ENCODE assay signal across 25 cellular contexts in genomic region chr9:36925033-36925432, GRCh38.
A peak's percentile ranks its signal among the peaks of the same experiment; 100 is the strongest.
DNase-seq lines count a peak whose midpoint lies in the region; ATAC-seq and TF ChIP-seq lines count a peak whose summit lies in the region.
"Had no signal": no experiment of that assay in that cellular context is flagged by ENCODE, and none has a peak within 500 bp of the region (broad histone marks: within the 10 kb centered on the region; RNA-seq: fewer than 3 reads in every experiment).

No MANE protein-coding gene starts in this region.

- no peak overlapping the region for H3K9ac ChIP-seq in PC-3 (ENCODE audit: low read length)
- no peak overlapping the region for H3K9ac ChIP-seq in endodermal cell (ENCODE audit: extremely low read depth, low read length, poor library complexity, severe bottlenecking)

- no peak overlapping the region for H3K4me2 ChIP-seq in PC-3 (ENCODE audit: low read length)

- no peak overlapping the region for H2AFZ ChIP-seq in PC-3 (ENCODE audit: low read length)

- in situ Hi-C loops in transverse colon (cut with MboI; ENCODE audit: low pct_ligation_motif_present in 1 of 4, low pct_unique_long_range_greater_than_20kb in 1 of 4, low sequenced_read_pairs in 3 of 4) = no loop called here

- 67 to 74% methylated on average over 3 of the region's 3 CpGs for WGBS in endodermal cell (ENCODE audit: insufficient coverage in 1 of 2, insufficient read length in 1 of 2), 2 experiments
- 51 to 61% methylated on average over 2 to 3 of the region's 3 CpGs for WGBS in transverse colon (ENCODE audit: low coverage in 1 of 2), 2 donors

- H3K4me1 Mint-ChIP-seq in endodermal cell = peaks cover 7% of the 10 kb centered on the region
- peaks cover 30 to 42% of the 10 kb centered on the region in 2 donors for H3K4me1 Mint-ChIP-seq in natural killer cell treated with Interleukin-12 subunit alpha and Interleukin-12 subunit beta and Interleukin-15 and Interleukin-18, amount 100 ng/mL, for 72 hours (ENCODE audit: low read depth in 2 of 2)

- no peaks in the 10 kb centered on the region for H3K27me3 ChIP-seq in PC-3 (ENCODE audit: low read length)
- H3K27me3 ChIP-seq in endodermal cell (ENCODE audit: control insufficient read depth, insufficient read depth, low read length, poor library complexity, severe bottlenecking) = no peaks in the 10 kb centered on the region
- H3K27me3 ChIP-seq in transverse colon = no peaks in the 10 kb centered on the region
- H3K27me3 ChIP-seq: ascending aorta, Peyer's patch, right lobe of liver, SJCRH30, upper lobe of right lung had no signal

- POLR2A ChIA-PET in PC-3 (lab: Charles Lee; ENCODE audit: unreplicated experiment) = no interaction called here

- H3K27me3 Mint-ChIP-seq in endodermal cell (ENCODE audit: insufficient read depth) = peaks cover 19% of the 10 kb centered on the region
- peaks cover 14 to 19% of the 10 kb centered on the region in 2 donors for H3K27me3 Mint-ChIP-seq in natural killer cell treated with Interleukin-12 subunit alpha and Interleukin-12 subunit beta and Interleukin-15 and Interleukin-18, amount 100 ng/mL, for 72 hours

- H3K36me3 ChIP-seq in PC-3 (ENCODE audit: low read depth, low read length) (no peaks in the 10 kb centered on the region), endodermal cell (ENCODE audit: control insufficient read depth, insufficient read depth, low read length) (no peaks in the 10 kb centered on the region), transverse colon (no peaks in the 10 kb centered on the region)
- H3K36me3 ChIP-seq: ascending aorta, lower lobe of right lung, Peyer's patch, right lobe of liver, SJCRH30, upper lobe of right lung had no signal

- TF ChIP-seq POLR2A in transverse colon (IDR thresholded peaks at IDR 0.05) = no peak

- no peak overlapping the region for H3K4me3 ChIP-seq in PC-3 (ENCODE audit: low read length)
- H3K4me3 ChIP-seq in endodermal cell (ENCODE audit: low read length) = no peak overlapping the region
- no peak overlapping the region for H3K4me3 ChIP-seq in transverse colon
- H3K4me3 ChIP-seq: ascending aorta, dorsolateral prefrontal cortex, lower lobe of right lung, Peyer's patch, right lobe of liver, SJCRH30, upper lobe of right lung had no signal

- intact Hi-C loops in PC-3 (cut with micrococcal nuclease) (no loop called here), transverse colon (cut with DNase I; ENCODE audit: low total_unique reads) (no loop called here)

- H3K9me3 Mint-ChIP-seq in endodermal cell = no peaks in the 10 kb centered on the region
- H3K9me3 Mint-ChIP-seq in natural killer cell treated with Interleukin-12 subunit alpha and Interleukin-12 subunit beta and Interleukin-15 and Interleukin-18, amount 100 ng/mL, for 72 hours = no peaks in the 10 kb centered on the region
- H3K9me3 Mint-ChIP-seq: activated T-cell treated with anti-CD3 and anti-CD28 coated beads, Interleukin-2, amount 50 U/mL, for 24 hours; central memory CD8-positive, alpha-beta T cell had no signal

- peak overlapping the region; percentile 36 for H3K27ac ChIP-seq in PC-3 (ENCODE audit: low read length)
- H3K27ac ChIP-seq in endodermal cell (ENCODE audit: low read depth, low read length) = no peak overlapping the region
- no peak overlapping the region for H3K27ac ChIP-seq in transverse colon
- H3K27ac ChIP-seq: ascending aorta, C4-2B, dorsolateral prefrontal cortex, lower lobe of right lung, Peyer's patch, right lobe of liver, SJCRH30, upper lobe of right lung had no signal

- no peak for TF ChIP-seq EP300 in transverse colon (IDR thresholded peaks at IDR 0.05; ENCODE audit: low read depth)

- no peak for TF ChIP-seq CTCF in PC-3 (conservative IDR thresholded peaks at IDR 0.05; ENCODE audit: low read depth, low read length)
- no peak for TF ChIP-seq CTCF in endodermal cell (conservative IDR thresholded peaks at IDR 0.05)
- TF ChIP-seq CTCF in transverse colon (IDR thresholded peaks at IDR 0.05) = no peak

- H3K36me3 Mint-ChIP-seq in endodermal cell (ENCODE audit: low read depth) = no peaks in the 10 kb centered on the region
- no peaks in the 10 kb centered on the region for H3K36me3 Mint-ChIP-seq in natural killer cell treated with Interleukin-12 subunit alpha and Interleukin-12 subunit beta and Interleukin-15 and Interleukin-18, amount 100 ng/mL, for 72 hours
- H3K36me3 Mint-ChIP-seq: activated naive CD8-positive, alpha-beta T cell had no signal

- H3K27ac Mint-ChIP-seq in endodermal cell = no peak overlapping the region
- H3K27ac Mint-ChIP-seq in natural killer cell treated with Interleukin-12 subunit alpha and Interleukin-12 subunit beta and Interleukin-15 and Interleukin-18, amount 100 ng/mL, for 72 hours = no peak overlapping the region
- H3K27ac Mint-ChIP-seq: activated CD4-positive, alpha-beta T cell treated with anti-CD3 and anti-CD28 coated beads for 36 hours; activated naive CD8-positive, alpha-beta T cell; activated T-cell treated with anti-CD3 and anti-CD28 coated beads, Interleukin-2, amount 50 U/mL, for 24 hours had no signal

- no peak overlapping the region for H3K4me3 Mint-ChIP-seq in endodermal cell
- H3K4me3 Mint-ChIP-seq in natural killer cell treated with Interleukin-12 subunit alpha and Interleukin-12 subunit beta and Interleukin-15 and Interleukin-18, amount 100 ng/mL, for 72 hours = no peak overlapping the region
- H3K4me3 Mint-ChIP-seq: activated CD4-positive, alpha-beta T cell treated with anti-CD3 and anti-CD28 coated beads for 36 hours; activated naive CD8-positive, alpha-beta T cell; activated T-cell treated with anti-CD3 and anti-CD28 coated beads, Interleukin-2, amount 50 U/mL, for 24 hours; central memory CD8-positive, alpha-beta T cell had no signal

- CTCF ChIA-PET in PC-3 (lab: Charles Lee) = interaction anchor here (0.7 kb wide), 1 partner anchor 72 kb away, joined by 3 read pairs; no protein-coding TSS in a partner anchor

- H3K9me3 ChIP-seq in PC-3 (ENCODE audit: low read length) (no peaks in the 10 kb centered on the region), endodermal cell (ENCODE audit: control insufficient read depth, low read length) (no peaks in the 10 kb centered on the region), transverse colon (no peaks in the 10 kb centered on the region)
- H3K9me3 ChIP-seq: ascending aorta, lower lobe of right lung, Peyer's patch, right lobe of liver, SJCRH30, upper lobe of right lung had no signal

- no peaks in the 10 kb centered on the region for H3F3A ChIP-seq in PC-3 (ENCODE audit: low read length, unreplicated experiment)

- H3K79me2 ChIP-seq in PC-3 (ENCODE audit: low read length) = no peaks in the 10 kb centered on the region

- H3K4me1 ChIP-seq in PC-3 (ENCODE audit: insufficient read depth, low read length) (peaks cover 45% of the 10 kb centered on the region), endodermal cell (ENCODE audit: control insufficient read depth, insufficient read depth, low read length) (no peaks in the 10 kb centered on the region), transverse colon (no peaks in the 10 kb centered on the region)
- H3K4me1 ChIP-seq: ascending aorta, lower lobe of right lung, Peyer's patch, right lobe of liver, SJCRH30, upper lobe of right lung had no signal

- no peaks in the 10 kb centered on the region for H4K20me1 ChIP-seq in PC-3 (ENCODE audit: low read length)

- no TSS peak for BruUV-seq in PC-3 (replicated peaks; lab: Mats Ljungman, UMichigan)

- ATAC-seq in PC-3 = no peak
- ATAC-seq in natural killer cell treated with Interleukin-12 subunit alpha and Interleukin-12 subunit beta and Interleukin-15 and Interleukin-18, amount 100 ng/mL, for 72 hours = no peak
- ATAC-seq: activated CD4-positive, alpha-beta T cell treated with anti-CD3 and anti-CD28 coated beads for 36 hours; lower lobe of right lung; right lobe of liver; upper lobe of right lung had no signal

- H3K9me2 ChIP-seq in PC-3 (replicated peaks; ENCODE audit: low read length) = no peaks in the 10 kb centered on the region

- DNase-seq in A172 (ENCODE audit: low spot score) = peak; percentile 44
- peak; percentile 51 for DNase-seq in ELR (ENCODE audit: low read depth)
- no peak for DNase-seq in PC-3
- peak; percentile 60 for DNase-seq in endodermal cell
- no peak for DNase-seq in NCI-H345 treated with DMSO at 0.1 percent for 48 hours (lab: John Stamatoyannopoulos, UW; ENCODE audit: unreplicated experiment)
- no peak for DNase-seq in natural killer cell treated with Interleukin-12 subunit alpha and Interleukin-12 subunit beta and Interleukin-15 and Interleukin-18, amount 100 ng/mL, for 72 hours (ENCODE audit: low spot score)
- no peak for DNase-seq in transverse colon
- DNase-seq in dedifferentiated amniotic fluid mesenchymal stem cell (ENCODE audit: extremely low spot score) = no peak
- DNase-seq: activated CD4-positive, alpha-beta T cell treated with anti-CD3 and anti-CD28 coated beads for 36 hours; activated T-cell treated with anti-CD3 and anti-CD28 coated beads, Interleukin-2, amount 50 U/mL, for 24 hours; DMS 273 treated with DMSO at 0.1 percent for 48 hours; dorsolateral prefrontal cortex; KG1; kidney; lower lobe of right lung; NCI-H146; NCI-H510A treated with DMSO at 0.1 percent for 48 hours; Peyer's patch; right lobe of liver; SJCRH30; upper lobe of right lung had no signal

Comparison
In these comparisons a context has a peak if more than half of its experiments do, and no peak if none do; other contexts are left out.
1. DNase-seq: peak in A172 (single experiment), ELR (single experiment) and endodermal cell (single experiment); none in PC-3 (single experiment), NCI-H345 treated with DMSO at 0.1 percent for 48 hours (single experiment), natural killer cell treated with Interleukin-12 subunit alpha and Interleukin-12 subunit beta and Interleukin-15 and Interleukin-18, amount 100 ng/mL, for 72 hours (single experiment), transverse colon (single experiment) and dedifferentiated amniotic fluid mesenchymal stem cell (single experiment).